In the genomic region with DNA sequence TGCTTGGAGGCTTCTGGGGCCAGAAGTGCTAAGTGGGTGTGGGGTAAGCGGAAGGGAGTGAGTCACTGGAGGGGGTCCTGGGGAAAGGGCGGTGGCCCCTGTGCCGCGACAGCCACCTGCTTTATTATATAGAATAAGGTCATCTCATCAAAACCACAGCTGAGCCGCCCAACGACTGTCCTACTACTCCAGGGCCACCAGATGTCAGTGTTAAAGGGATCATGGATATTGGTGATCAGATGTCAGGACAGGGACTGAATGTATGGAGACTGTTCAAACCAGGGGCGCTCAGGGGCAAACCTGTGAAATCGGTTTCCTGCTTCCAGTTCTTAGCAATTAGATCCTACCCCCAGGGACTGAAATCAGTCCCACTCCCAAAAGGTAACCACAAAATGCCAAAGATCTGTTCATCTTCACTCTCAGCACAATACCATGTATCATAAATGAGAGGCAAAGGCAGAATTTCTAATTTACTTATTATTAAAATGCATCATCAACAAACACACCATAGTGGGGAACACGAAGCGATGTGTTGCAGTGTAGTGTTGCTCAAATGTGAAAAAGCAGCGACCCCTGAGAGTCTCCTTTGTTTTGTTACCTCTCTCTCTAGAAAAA, we compare ENCODE assay signal across 8 cellular contexts. TPM values are rescaled to one million over a fixed set of nuclear protein-coding genes. Genes with fewer than 3 reads are reported as not detected.
DNase-seq lines count a peak whose midpoint lies in the region; ATAC-seq, FAIRE-seq and TF ChIP-seq lines count a peak whose summit lies in the region.

No MANE protein-coding gene starts in this region.

- H3K4me1 ChIP-seq in K562 (replicated peaks in 1 of 2; ENCODE audit: control insufficient read depth in 2 of 2, insufficient read depth in 2 of 2, low read length in 2 of 2): no peaks in the 10 kb centered on the region
- H3K4me1 ChIP-seq in liver (ENCODE audit: control insufficient read depth in 4 of 4, insufficient read depth in 4 of 4, low read length in 3 of 4): no peaks in the 10 kb centered on the region

- H3K4me3 ChIP-seq in K562: no peak overlapping the region
- no peak overlapping the region for H3K4me3 ChIP-seq in liver (ENCODE audit: low read depth in 1 of 3, low read length in 3 of 3)

- H3K4me2 ChIP-seq in K562 (ENCODE audit: insufficient read depth, low read length): no peak overlapping the region

- H3K36me3 ChIP-seq in K562 (ENCODE audit: control insufficient read depth, insufficient read depth, low read length) (no peaks in the 10 kb centered on the region), liver (ENCODE audit: control insufficient read depth in 4 of 4, insufficient read depth in 3 of 4, low read depth in 1 of 4, low read length in 3 of 4) (peaks cover 0 to 1% (median under 1%) of the 10 kb centered on the region in 4 donors)

- in situ Hi-C loops in K562 (cut with MboI): loop anchor here (5.0 to 25.0 kb wide), 2 partner anchors 195 to 1410 kb away; no protein-coding TSS in a partner anchor

- WGBS in K562 (ENCODE audit: insufficient coverage, low coverage, missing lambda C conversion rate): 6% methylated on average over 9 of the region's 11 CpGs
- 40% methylated on average over 11 of the region's 11 CpGs for WGBS in liver

- H3K9me1 ChIP-seq in K562 (ENCODE audit: control insufficient read depth, insufficient read depth, low read length): no peaks in the 10 kb centered on the region

- TF ChIP-seq CTCF in K562 (IDR thresholded peaks at IDR 0.05 in 2 of 3, conservative IDR thresholded peaks at IDR 0.05 in 1 of 3; ENCODE audit: insufficient read depth in 2 of 3, low read depth in 1 of 3, low read length in 3 of 3): peak; percentile 58 to 66 (median 64)
- TF ChIP-seq CTCF in liver (IDR thresholded peaks at IDR 0.05; ENCODE audit: low read depth, low read length, missing input control): peak; percentile 65

- TF ChIP-seq POLR2A in K562 (conservative IDR thresholded peaks at IDR 0.05): no peak

- BruUV-seq in K562 (replicated peaks; lab: Mats Ljungman, UMichigan): no TSS peak

- DNase-seq in CD1c-positive myeloid dendritic cell (ENCODE audit: extremely low spot score) (peak; percentile 34), NCI-H524 treated with DMSO at 0.1 percent for 48 hours (lab: John Stamatoyannopoulos, UW) (peak; percentile 59), K562 (ENCODE audit: extremely low read depth in 1 of 4, low spot score in 3 of 4) (peak; percentile 48 to 64 (median 55)), occipital lobe (lab: John Stamatoyannopoulos, UW) (no peak)

- H2AFZ ChIP-seq in K562 (ENCODE audit: low read depth, low read length): no peak overlapping the region

- H3K79me2 ChIP-seq in K562 (ENCODE audit: control insufficient read depth, insufficient read depth, low read length): no peaks in the 10 kb centered on the region

- H3K9ac ChIP-seq in K562 (ENCODE audit: insufficient read depth in 1 of 2, low read depth in 2 of 2, low read length in 2 of 2) (no peak overlapping the region), liver (ENCODE audit: low read depth in 1 of 2, low read length in 2 of 2) (no peak overlapping the region)

- CTCF ChIA-PET in K562 (lab: Yijun Ruan, JAX; ENCODE audit: low intra/inter-chr PET ratio): no interaction called here

- POLR2A ChIA-PET in K562 (lab: Yijun Ruan, JAX): no interaction called here

- intact Hi-C loops in K562 (cut with micrococcal nuclease): loop anchor here (2.0 to 5.0 kb wide), 2 partner anchors 140 to 196 kb away; a partner anchor contains a TSS

- no peak for TF ChIP-seq EP300 in K562 (IDR thresholded peaks at IDR 0.05; ENCODE audit: low read length)

- H3K9me3 ChIP-seq in K562 (replicated peaks; ENCODE audit: control insufficient read depth, insufficient read depth, low read depth, low read length): no peaks in the 10 kb centered on the region
- no peaks in the 10 kb centered on the region for H3K9me3 ChIP-seq in liver (ENCODE audit: control insufficient read depth in 4 of 4, low read length in 3 of 4)

- H4K20me1 ChIP-seq in K562 (replicated peaks; ENCODE audit: control insufficient read depth, insufficient read depth, low read length): no peaks in the 10 kb centered on the region

- H3K27me3 ChIP-seq in K562 (ENCODE audit: control insufficient read depth in 2 of 2, insufficient read depth in 2 of 2, low read length in 2 of 2) (no peaks in the 10 kb centered on the region), liver (ENCODE audit: control insufficient read depth in 4 of 4, insufficient read depth in 4 of 4, low read length in 3 of 4) (no peaks in the 10 kb centered on the region)

- FAIRE-seq in K562 (lab: Jason Lieb, UNC): peak; percentile 78

- ATAC-seq in GM21390 (IDR thresholded peaks at IDR 0.05; ENCODE audit: unreplicated experiment) (peak; percentile 67), K562 (peak; percentile 95), GM21360 (IDR thresholded peaks at IDR 0.05; ENCODE audit: unreplicated experiment) (no peak), GM18873 (IDR thresholded peaks at IDR 0.05; ENCODE audit: low FRiP score, unreplicated experiment) (no peak)

- TF ChIP-seq RAD21 in K562 (CRISPR knock-in tag; conservative IDR thresholded peaks at IDR 0.05 in 1 of 2, IDR thresholded peaks at IDR 0.05 in 1 of 2) (peak; percentile 32 to 67), liver (IDR thresholded peaks at IDR 0.05) (peak; percentile 78 to 79)

- no peak overlapping the region for H3K27ac ChIP-seq in K562 (ENCODE audit: extremely low read depth, low read depth, low read length)
- no peak overlapping the region for H3K27ac ChIP-seq in liver (ENCODE audit: low read depth in 1 of 2, low read length in 2 of 2)

TF ChIP-seq in K562, 482 proteins besides CTCF, POLR2A, EP300 and RAD21 (continues in another document):
- TF ChIP-seq MEIS2 (IDR thresholded peaks at IDR 0.05; ENCODE audit: partially characterized antibody): peak; percentile 8

TF ChIP-seq in liver, 16 proteins besides CTCF, POLR2A, EP300 and RAD21:
- TF ChIP-seq TAF1 (conservative IDR thresholded peaks at IDR 0.05): no peak
- TF ChIP-seq, protein P1, sequence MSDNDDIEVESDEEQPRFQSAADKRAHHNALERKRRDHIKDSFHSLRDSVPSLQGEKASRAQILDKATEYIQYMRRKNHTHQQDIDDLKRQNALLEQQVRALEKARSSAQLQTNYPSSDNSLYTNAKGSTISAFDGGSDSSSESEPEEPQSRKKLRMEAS (IDR thresholded peaks at IDR 0.05): no peak
- TF ChIP-seq FOXA2 (IDR thresholded peaks at IDR 0.05): no peak
- TF ChIP-seq JUND (IDR thresholded peaks at IDR 0.05): no peak
- no peak for TF ChIP-seq FOXA1 (IDR thresholded peaks at IDR 0.05)

RNA-seq across cellular contexts. Expression of a gene that starts 24.5 kb away (rescaled TPM):
- total RNA-seq in K562 (2011; cell fraction: chromatin; rRNA removed; ENCODE audit: low replicate concordance): 0.39 and 0.81 TPM in 2 replicates
- total RNA-seq in K562 (2011; cell fraction: nucleolus; rRNA removed): 0.53 and 0.67 TPM in 2 replicates
- 0.81 and 0.99 TPM in 2 replicates for total RNA-seq in K562 (2011; cell fraction: nucleoplasm; rRNA removed)
- total RNA-seq in K562 (2014; rRNA removed) (0.45 TPM in 2 replicates), K562 (2014; rRNA removed; fragmentation: Illumina TruSeq; extraction: Trizol) (0.36 and 0.38 TPM in 2 replicates), K562 (2015; rRNA removed; fragmentation: Illumina TruSeq; extraction: Trizol) (0.68 and 0.87 TPM in 2 replicates), K562 (2021) (0.45 and 0.84 TPM in 2 replicates), liver (1 to 10 TPM in 1 of 2 donors, under 1 TPM in 1; 0.75 to 1.5 TPM), occipital lobe (0.31 TPM)
- polyA plus RNA-seq in K562 (2011; rRNA removed) (0.33 and 0.38 TPM in 2 replicates), K562 (2014; fragmentation: Illumina TruSeq; extraction: Trizol) (0.53 and 0.56 TPM in 2 replicates), K562 (2014; fragmentation: Nextera tagmentation; extraction: Ambion mirVana) (under 1 TPM; 0.18 to 0.20 TPM), K562 (2014; rRNA removed) (0.73 and 0.77 TPM in 2 replicates), liver (under 1 TPM; 0.11 to 0.43 TPM)
- polyA plus RNA-seq in K562 (2011; cell fraction: cytosol; rRNA removed): 0.22 and 0.46 TPM in 2 replicates
- 0.15 and 0.21 TPM in 2 replicates for polyA plus RNA-seq in K562 (2011; cell fraction: nucleus; rRNA removed)
- polyA plus RNA-seq in K562 (2012): 0.43 and 1.2 TPM in 2 replicates
- 0.53 and 0.60 TPM in 2 replicates for polyA minus RNA-seq in K562 (2011; rRNA and poly(A)+ RNA removed)
- polyA minus RNA-seq in K562 (2011; cell fraction: cytosol; rRNA and poly(A)+ RNA removed): not detected in 2 replicates
- polyA minus RNA-seq in K562 (2011; cell fraction: nucleus; rRNA and poly(A)+ RNA removed): 0.40 and 0.56 TPM in 2 replicates

RNA-seq across cellular contexts. Expression of a gene that starts 38.5 kb away (rescaled TPM):
- total RNA-seq in K562 (2011; cell fraction: chromatin; rRNA removed; ENCODE audit: low replicate concordance): 23.7 and 30.4 TPM in 2 replicates
- total RNA-seq in K562 (2011; cell fraction: nucleolus; rRNA removed): 53.6 and 62.2 TPM in 2 replicates
- total RNA-seq in K562 (2011; cell fraction: nucleoplasm; rRNA removed): 51.8 and 60.8 TPM in 2 replicates
- 55.2 and 60.9 TPM in 2 replicates for total RNA-seq in K562 (2014; rRNA removed)
- 44.0 and 44.6 TPM in 2 replicates for total RNA-seq in K562 (2014; rRNA removed; fragmentation: Illumina TruSeq; extraction: Trizol)
- total RNA-seq in K562 (2015; rRNA removed; fragmentation: Illumina TruSeq; extraction: Trizol): 33.2 and 34.9 TPM in 2 replicates
- 40.8 and 49.0 TPM in 2 replicates for total RNA-seq in K562 (2021)
- 58.2 and 68.3 TPM in 2 replicates for polyA plus RNA-seq in K562 (2011; rRNA removed)
- 87.2 and 91.5 TPM in 2 replicates for polyA plus RNA-seq in K562 (2011; cell fraction: cytosol; rRNA removed)
- 17.9 and 20.3 TPM in 2 replicates for polyA plus RNA-seq in K562 (2011; cell fraction: nucleus; rRNA removed)
- 38.9 and 43.2 TPM in 2 replicates for polyA plus RNA-seq in K562 (2012)
- 33.4 and 43.0 TPM in 2 replicates for polyA plus RNA-seq in K562 (2014; fragmentation: Illumina TruSeq; extraction: Trizol)
- polyA plus RNA-seq in K562 (2014; fragmentation: Nextera tagmentation; extraction: Ambion mirVana): 1 to 10 TPM; 5.2 to 8.5 TPM
- polyA plus RNA-seq in K562 (2014; rRNA removed): 64.7 and 71.4 TPM in 2 replicates
- polyA minus RNA-seq in K562 (2011; rRNA and poly(A)+ RNA removed): 32.2 and 35.2 TPM in 2 replicates
- 11.4 and 20.4 TPM in 2 replicates for polyA minus RNA-seq in K562 (2011; cell fraction: cytosol; rRNA and poly(A)+ RNA removed)
- 4.6 and 10.8 TPM in 2 replicates for polyA minus RNA-seq in K562 (2011; cell fraction: nucleus; rRNA and poly(A)+ RNA removed)
- total RNA-seq in liver: 10 to 100 TPM; 44.3 to 48.0 TPM
- 100 to 1,000 TPM in 1 of 2 donors, 10 to 100 TPM in 1; 53.5 to 122 TPM for polyA plus RNA-seq in liver
- total RNA-seq in occipital lobe: 40.4 TPM

Comparison
In these comparisons a context has a peak if more than half of its experiments do, and no peak if none do; other contexts are left out.
1. ATAC-seq: peak in GM21390 (single experiment) and K562 (single experiment); none in GM21360 (single experiment) and GM18873 (single experiment).